In the genomic region with DNA sequence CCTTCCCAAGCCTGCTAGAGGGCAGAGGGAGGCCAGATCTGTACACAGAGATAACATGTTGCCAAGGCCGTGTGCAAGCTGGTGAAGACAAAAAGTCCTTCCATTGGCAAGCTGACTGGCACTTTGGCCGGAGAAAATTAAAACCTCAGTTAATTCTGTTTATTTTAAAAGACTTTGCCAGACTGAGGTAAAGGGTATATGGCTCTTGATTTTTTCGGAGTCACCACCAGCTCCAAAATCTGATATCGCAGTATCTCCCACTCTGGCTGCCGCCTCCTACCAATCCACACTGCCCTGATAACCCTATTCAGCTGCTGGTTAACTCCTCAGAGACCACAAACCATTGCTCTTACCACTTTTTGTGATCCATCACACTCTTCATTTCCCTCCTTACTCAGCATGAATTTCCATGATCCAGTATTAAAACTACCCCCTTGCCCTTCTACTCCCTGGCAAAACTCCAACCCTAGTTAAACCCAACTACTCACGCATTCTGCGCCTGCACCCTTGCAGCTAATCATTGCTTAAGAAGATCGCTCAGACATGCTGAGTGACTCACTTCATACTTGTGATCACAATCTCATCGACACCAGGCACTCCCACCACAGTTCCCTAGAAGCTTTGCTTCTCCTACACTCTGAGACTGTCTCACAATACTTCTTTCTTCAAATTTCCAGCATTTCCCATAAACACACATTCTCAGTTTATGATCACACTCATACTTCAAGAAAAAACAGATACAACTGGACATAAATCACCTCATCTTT, we compare ENCODE assay signal across 8 cellular contexts. TPM values are rescaled to one million over a fixed set of nuclear protein-coding genes. Genes with fewer than 3 reads are reported as not detected.
DNase-seq lines count a peak whose midpoint lies in the region; ATAC-seq and TF ChIP-seq lines count a peak whose summit lies in the region.

No MANE protein-coding gene starts in this region.

- H3K27ac ChIP-seq in epithelial cell of prostate (peak overlapping the region; percentile 93), muscle layer of duodenum (ENCODE audit: low read length) (peak overlapping the region; percentile 85)

- H3K27me3 ChIP-seq in muscle layer of duodenum (ENCODE audit: low read depth, low read length) = no peaks in the 10 kb centered on the region

- ATAC-seq in HG02678 (IDR thresholded peaks at IDR 0.05; ENCODE audit: unreplicated experiment) (no peak), GM19452 (IDR thresholded peaks at IDR 0.05; ENCODE audit: unreplicated experiment) (no peak)

- H3K9me3 ChIP-seq in muscle layer of duodenum (ENCODE audit: control insufficient read depth in 1 of 2, low read length in 2 of 2) = no peaks in the 10 kb centered on the region

- H3K4me1 ChIP-seq in muscle layer of duodenum (ENCODE audit: control insufficient read depth in 1 of 2, insufficient read depth in 2 of 2, low read length in 2 of 2) = peaks cover 5 to 12% of the 10 kb centered on the region in 2 donors

- H3K4me3 ChIP-seq in AG09309 (ENCODE audit: control insufficient read depth, low read depth, low read length) (peak overlapping the region; percentile 42), WI38 (ENCODE audit: low read depth, low read length) (peak overlapping the region; percentile 32), muscle layer of duodenum (ENCODE audit: low read depth in 1 of 2, low read length in 2 of 2) (peak overlapping the region in 1 of 2 donors; percentile 47)

- H3K36me3 ChIP-seq in muscle layer of duodenum (ENCODE audit: control insufficient read depth in 1 of 2, insufficient read depth in 2 of 2, low read length in 2 of 2) = peaks cover 3 to 5% of the 10 kb centered on the region in 2 donors

- TF ChIP-seq CTCF in AG09309 (IDR thresholded peaks at IDR 0.05; ENCODE audit: control insufficient read depth, insufficient read depth, low read depth, low read length, missing control alignments) (no peak), WI38 (IDR thresholded peaks at IDR 0.05; ENCODE audit: low read depth, low read length) (no peak)

- DNase-seq in AG09309 (ENCODE audit: low read depth) (peak; percentile 99), HUDEP-2 (lab: John Stamatoyannopoulos, UW; ENCODE audit: unreplicated experiment in 76 of 76) (peak in 71 of 76 experiments; percentile 24 to 89 (median 59)), epithelial cell of prostate (ENCODE audit: low read depth, low spot score) (peak; percentile 96), ureter (ENCODE audit: low spot score) (peak; percentile 85)

RNA-seq across cellular contexts. Expression of a gene that starts 5.8 kb away (rescaled TPM):
- 59.0 TPM for total RNA-seq in ureter

RNA-seq across cellular contexts. Expression of a gene that starts 57.7 kb away (rescaled TPM):
- total RNA-seq in ureter = 61.5 TPM
